Comparison of ENCODE assay signal across 24 cellular contexts in genomic region chr6:21142716-21143115, GRCh38.
"Had no signal": no experiment of that assay in that cellular context is flagged by ENCODE, and none has a peak within 500 bp of the region (broad histone marks: within the 10 kb centered on the region; RNA-seq: fewer than 3 reads in every experiment).

No MANE protein-coding gene starts in this region.

- H3K36me3 ChIP-seq: lower lobe of right lung, ovary, sigmoid colon, uterus had no signal

- H3K4me3 Mint-ChIP-seq: immature natural killer cell; naive B cell; natural killer cell; stimulated activated memory B cell treated with anti-CD40 and anti-IgM and Interleukin-4, amounts not matched to agents 10 μg/mL and 1 μg/mL and 100 μg/mL, for 72 hours; stimulated activated naive CD8-positive, alpha-beta T cell treated with anti-CD3 and anti-CD28 coated beads, Interleukin-15, amount 100 ng/mL, for 72 hours; type B pancreatic cell had no signal

- H3K36me3 Mint-ChIP-seq: natural killer cell had no signal

- DNase-seq: hypothalamus; immature natural killer cell; kidney; left ventricle myocardium superior; lower lobe of right lung; mammary epithelial cell; mesenchymal stem cell; naive B cell; natural killer cell; ovary; retina; right cardiac atrium; sigmoid colon; small intestine; spleen; stimulated activated CD4-positive, alpha-beta T cell treated with anti-CD3 and anti-CD28 coated beads, Interleukin-4, amount 100 ng/mL, for 24 hours; stimulated activated naive CD4-positive, alpha-beta T cell treated with Interleukin-2 at 50 U/mL for 16 hours; stimulated activated naive CD8-positive, alpha-beta T cell treated with anti-CD3 and anti-CD28 coated beads, Interleukin-15, amount 100 ng/mL, for 72 hours; substantia nigra; uterus had no signal

- H3K4me1 Mint-ChIP-seq: immature natural killer cell; natural killer cell; stimulated activated memory B cell treated with anti-CD40 and anti-IgM and Interleukin-4, amounts not matched to agents 10 μg/mL and 1 μg/mL and 100 μg/mL, for 72 hours; stimulated activated naive CD8-positive, alpha-beta T cell treated with anti-CD3 and anti-CD28 coated beads, Interleukin-15, amount 100 ng/mL, for 72 hours had no signal

- H3K27ac Mint-ChIP-seq: immature natural killer cell; natural killer cell; progenitor cell of endocrine pancreas; stimulated activated memory B cell treated with anti-CD40 and anti-IgM and Interleukin-4, amounts not matched to agents 10 μg/mL and 1 μg/mL and 100 μg/mL, for 72 hours; stimulated activated naive CD8-positive, alpha-beta T cell treated with anti-CD3 and anti-CD28 coated beads, Interleukin-15, amount 100 ng/mL, for 72 hours; type B pancreatic cell had no signal

- H3K27me3 Mint-ChIP-seq: naive B cell; progenitor cell of endocrine pancreas; stimulated activated memory B cell treated with anti-CD40 and anti-IgM and Interleukin-4, amounts not matched to agents 10 μg/mL and 1 μg/mL and 100 μg/mL, for 72 hours; stimulated activated naive CD8-positive, alpha-beta T cell treated with anti-CD3 and anti-CD28 coated beads, Interleukin-15, amount 100 ng/mL, for 72 hours; type B pancreatic cell had no signal

- H3K9me3 Mint-ChIP-seq: immature natural killer cell; natural killer cell; stimulated activated memory B cell treated with anti-CD40 and anti-IgM and Interleukin-4, amounts not matched to agents 10 μg/mL and 1 μg/mL and 100 μg/mL, for 72 hours; stimulated activated naive CD8-positive, alpha-beta T cell treated with anti-CD3 and anti-CD28 coated beads, Interleukin-15, amount 100 ng/mL, for 72 hours had no signal

- H3K9me3 ChIP-seq: lower lobe of right lung, ovary, sigmoid colon, spleen, tibial nerve, uterus had no signal

- H3K27ac ChIP-seq: lower lobe of right lung, ovary, sigmoid colon, spleen, tibial nerve, uterus had no signal

- H3K4me1 ChIP-seq: lower lobe of right lung had no signal

- H3K4me3 ChIP-seq: lower lobe of right lung, ovary, sigmoid colon, spleen, tibial nerve, uterus had no signal

- H3K27me3 ChIP-seq: ovary, sigmoid colon, spleen, tibial nerve, uterus had no signal

- ATAC-seq: left ventricle myocardium superior; lower lobe of right lung; natural killer cell; right cardiac atrium; stimulated activated memory B cell treated with anti-CD40 and anti-IgM and Interleukin-4, amounts not matched to agents 10 μg/mL and 1 μg/mL and 100 μg/mL, for 72 hours; stimulated activated naive CD8-positive, alpha-beta T cell treated with anti-CD3 and anti-CD28 coated beads, Interleukin-15, amount 100 ng/mL, for 72 hours had no signal
